Comparison of ENCODE assay signal across 13 cellular contexts in genomic region chr5:61289669-61290363, GRCh38. TPM values are rescaled to one million over a fixed set of nuclear protein-coding genes. Genes with fewer than 3 reads are reported as not detected.
A peak's percentile ranks its signal among the peaks of the same experiment; 100 is the strongest.
DNase-seq lines count a peak whose midpoint lies in the region; ATAC-seq and TF ChIP-seq lines count a peak whose summit lies in the region.
"Had no signal": no experiment of that assay in that cellular context is flagged by ENCODE, and none has a peak within 500 bp of the region (broad histone marks: within the 10 kb centered on the region; RNA-seq: fewer than 3 reads in every experiment).

No MANE protein-coding gene starts in this region.

- no peak for DNase-seq in HFFc6
- peak; percentile 48 for DNase-seq in NOMO-1 treated with DMSO at 0.1 percent for 48 hours (lab: John Stamatoyannopoulos, UW; ENCODE audit: unreplicated experiment)
- DNase-seq in glomerular visceral epithelial cell (ENCODE audit: extremely low spot score), result peak; percentile 47
- peak; percentile 41 for DNase-seq in retina
- no peak for DNase-seq in mesothelial cell of epicardium (ENCODE audit: low spot score in 2 of 2, unreplicated experiment in 2 of 2)
- no peak for DNase-seq in stimulated activated CD4-positive, alpha-beta T cell treated with anti-CD3 and anti-CD28 coated beads, Interleukin-15, amount 100 ng/mL, for 24 hours
- DNase-seq: activated CD4-positive, alpha-beta T cell treated with anti-CD3 and anti-CD28 coated beads, Interleukin-2, amount 10 ng/mL, durations not matched to agents 7 days and 5 days; activated naive CD4-positive, alpha-beta T cell treated with anti-CD3 and anti-CD28 coated beads, Interleukin-2, amount 50 U/mL, for 16 hours; AML-193; cortex of kidney; lower lobe of right lung; NCI-H1048 had no signal

- H3K4me3 Mint-ChIP-seq in HFFc6 (no peak overlapping the region), mesothelial cell of epicardium (no peak overlapping the region)
- H3K4me3 Mint-ChIP-seq: activated CD4-positive, alpha-beta T cell treated with anti-CD3 and anti-CD28 coated beads, Interleukin-2, amount 10 ng/mL, durations not matched to agents 7 days and 5 days had no signal

- no peak for TF ChIP-seq CTCF in HFFc6 (IDR thresholded peaks at IDR 0.05)
- TF ChIP-seq CTCF in mesothelial cell of epicardium (IDR thresholded peaks at IDR 0.05; ENCODE audit: unreplicated experiment), result no peak

- H3K27ac Mint-ChIP-seq in HFFc6 (0 out of 2 replicates have a peak overlapping the region, but pooled peaks have one; percentile 26), mesothelial cell of epicardium (no peak overlapping the region)
- H3K27ac Mint-ChIP-seq: activated CD4-positive, alpha-beta T cell treated with anti-CD3 and anti-CD28 coated beads, Interleukin-2, amount 10 ng/mL, durations not matched to agents 7 days and 5 days had no signal

- no peak for ATAC-seq in HG02870 (IDR thresholded peaks at IDR 0.05; ENCODE audit: unreplicated experiment)

- H3K9me3 Mint-ChIP-seq in HFFc6 (no peaks in the 10 kb centered on the region), mesothelial cell of epicardium (peaks cover 7% of the 10 kb centered on the region)
- H3K9me3 Mint-ChIP-seq: activated CD4-positive, alpha-beta T cell treated with anti-CD3 and anti-CD28 coated beads, Interleukin-2, amount 10 ng/mL, durations not matched to agents 7 days and 5 days had no signal

- H3K36me3 Mint-ChIP-seq in HFFc6 (ENCODE audit: low read depth) (peaks cover 20% of the 10 kb centered on the region; the same call in 1 of the 2 replicates), mesothelial cell of epicardium (no peaks in the 10 kb centered on the region)

- no peaks in the 10 kb centered on the region; the same call in 1 of the 2 replicates for H3K27me3 Mint-ChIP-seq in HFFc6 (ENCODE audit: insufficient read depth)
- no peaks in the 10 kb centered on the region for H3K27me3 Mint-ChIP-seq in mesothelial cell of epicardium (ENCODE audit: low read depth)
- H3K27me3 Mint-ChIP-seq: activated CD4-positive, alpha-beta T cell treated with anti-CD3 and anti-CD28 coated beads, Interleukin-2, amount 10 ng/mL, durations not matched to agents 7 days and 5 days had no signal

- peaks cover 49% of the 10 kb centered on the region for H3K4me1 Mint-ChIP-seq in HFFc6 (ENCODE audit: low read depth)
- peaks cover 6% of the 10 kb centered on the region for H3K4me1 Mint-ChIP-seq in mesothelial cell of epicardium

RNA-seq across cellular contexts. Expression of gene ZSWIM6, which starts 42.2 kb away (rescaled TPM):
- total RNA-seq in HFFc6 (2021; fragmentation: NEBNext Ultra II Directional; extraction: Animal tissue kit (Norgen Biotek cat#: 25700)), result 10 to 100 TPM in 5 of 6 experiments, 1 to 10 TPM in 1; 9.7 to 13.5 (median 11.7) TPM
- total RNA-seq in mesothelial cell of epicardium, result 33.9 to 35.9 TPM (median 34.8 TPM) in 3 replicates

Comparison
In these comparisons a context has a peak if more than half of its experiments do, and no peak if none do; other contexts are left out.
1. DNase-seq: peak in NOMO-1 treated with DMSO at 0.1 percent for 48 hours (single experiment), glomerular visceral epithelial cell (single experiment) and retina (single experiment); none in HFFc6 (single experiment), mesothelial cell of epicardium (0 of 2) and stimulated activated CD4-positive, alpha-beta T cell treated with anti-CD3 and anti-CD28 coated beads, Interleukin-15, amount 100 ng/mL, for 24 hours (single experiment).